In genomic region chrX:7131621-7132020, GRCh38 we compare ENCODE assay signal across 22 cellular contexts. TPM values are rescaled to one million over a fixed set of nuclear protein-coding genes. Genes with fewer than 3 reads are reported as not detected.
DNase-seq lines count a peak whose midpoint lies in the region; ATAC-seq, FAIRE-seq and TF ChIP-seq lines count a peak whose summit lies in the region.
"Had no signal": no experiment of that assay in that cellular context is flagged by ENCODE, and none has a peak within 500 bp of the region (broad histone marks: within the 10 kb centered on the region; RNA-seq: fewer than 3 reads in every experiment).

No MANE protein-coding gene starts in this region.

- H3K4me2 ChIP-seq in HCT116 (ENCODE audit: low read length) (peak overlapping the region; percentile 67; the same call in 1 of the 2 replicates), astrocyte (ENCODE audit: low read length) (no peak overlapping the region)

- TF ChIP-seq RAD21 in HCT116 (IDR thresholded peaks at IDR 0.05; ENCODE audit: low read depth) = no peak

- peaks cover 16 to 21% of the 10 kb centered on the region in 2 experiments for H3K4me1 ChIP-seq in HCT116 (ENCODE audit: control insufficient read depth in 1 of 2, insufficient read depth in 2 of 2, low read length in 2 of 2)
- peaks cover 11% of the 10 kb centered on the region for H3K4me1 ChIP-seq in astrocyte (ENCODE audit: insufficient read depth, low read length)
- peaks cover 11 to 47% (median 19%) of the 10 kb centered on the region in 4 donors for H3K4me1 ChIP-seq in stomach
- H3K4me1 ChIP-seq: gastroesophageal sphincter, parathyroid adenoma had no signal

- ATAC-seq in HCT116 = no peak
- peak; percentile 13 for ATAC-seq in left colon
- no peak for ATAC-seq in HG02759 (IDR thresholded peaks at IDR 0.05; ENCODE audit: unreplicated experiment)
- ATAC-seq in activated CD8-positive, alpha-beta memory T cell treated with anti-CD3 and anti-CD28 coated beads, Interleukin-2, amount 10 ng/mL, durations not matched to agents 7 days and 5 days = no peak
- ATAC-seq: gastroesophageal sphincter; natural killer cell treated with Interleukin-12 subunit alpha and Interleukin-12 subunit beta and Interleukin-15 and Interleukin-18, amount 100 ng/mL, for 72 hours had no signal

- peaks cover 52% of the 10 kb centered on the region for H3K79me2 ChIP-seq in HCT116 (ENCODE audit: insufficient read depth, low read length)
- peaks cover 30% of the 10 kb centered on the region for H3K79me2 ChIP-seq in astrocyte (ENCODE audit: insufficient read depth, low read length)
- H3K79me2 ChIP-seq: parathyroid adenoma had no signal

- peak overlapping the region; percentile 91 for H3K27ac Mint-ChIP-seq in astrocyte (ENCODE audit: unreplicated experiment)
- no peak overlapping the region for H3K27ac Mint-ChIP-seq in activated CD4-positive, alpha-beta memory T cell treated with anti-CD3 and anti-CD28 coated beads, Interleukin-2, amount 10 ng/mL, durations not matched to agents 7 days and 5 days
- H3K27ac Mint-ChIP-seq in activated CD8-positive, alpha-beta memory T cell treated with anti-CD3 and anti-CD28 coated beads, Interleukin-2, amount 10 ng/mL, durations not matched to agents 7 days and 5 days = no peak overlapping the region
- H3K27ac Mint-ChIP-seq: activated naive CD4-positive, alpha-beta T cell treated with anti-CD3 and anti-CD28 coated beads, Interleukin-2, amount 50 U/mL, for 24 hours had no signal

- no peak for TF ChIP-seq CTCF in HCT116 (IDR thresholded peaks at IDR 0.05 in 2 of 3, conservative IDR thresholded peaks at IDR 0.05 in 1 of 3; ENCODE audit: borderline replicate concordance in 1 of 3, insufficient read depth in 1 of 3, low read depth in 2 of 3, low read length in 2 of 3)
- TF ChIP-seq CTCF in astrocyte (IDR thresholded peaks at IDR 0.05; ENCODE audit: insufficient read depth, low read depth, low read length) = no peak
- TF ChIP-seq CTCF in stomach (IDR thresholded peaks at IDR 0.05) = no peak

- TF ChIP-seq POLR2A in HCT116 (IDR thresholded peaks at IDR 0.05; ENCODE audit: borderline replicate concordance, extremely low read depth, insufficient read depth, insufficient read length) = no peak
- no peak for TF ChIP-seq POLR2A in stomach (IDR thresholded peaks at IDR 0.05)

- H3K9me3 ChIP-seq in HCT116 (ENCODE audit: control insufficient read depth in 1 of 2, insufficient read depth in 1 of 2, low read depth in 1 of 2, low read length in 2 of 2) = no peaks in the 10 kb centered on the region
- no peaks in the 10 kb centered on the region for H3K9me3 ChIP-seq in astrocyte (ENCODE audit: insufficient read depth, low read depth, low read length)
- no peaks in the 10 kb centered on the region for H3K9me3 ChIP-seq in stomach
- H3K9me3 ChIP-seq: esophagus muscularis mucosa, gastroesophageal sphincter had no signal

- H2AFZ ChIP-seq in HCT116 (ENCODE audit: low read depth, low read length, poor library complexity, severe bottlenecking) = no peak overlapping the region
- H2AFZ ChIP-seq in astrocyte (ENCODE audit: low read depth, low read length) = no peak overlapping the region
- H2AFZ ChIP-seq: parathyroid adenoma had no signal

- intact Hi-C loops in HCT116 (cut with micrococcal nuclease) = loop anchor here (2.0 kb wide), 1 partner anchor 795 kb away; the partner anchor contains the start of gene PNPLA4
- intact Hi-C loops in left colon (cut with DNase I, micrococcal nuclease) = no loop called here
- intact Hi-C loops in stomach (cut with DNase I; ENCODE audit: low total_unique reads) = no loop called here

- peak overlapping the region; percentile 68; the same call in 1 of the 2 replicates for H3K27ac ChIP-seq in HCT116 (ENCODE audit: low read depth, low read length)
- no peak overlapping the region for H3K27ac ChIP-seq in astrocyte (ENCODE audit: low read depth, low read length)
- H3K27ac ChIP-seq in stomach = peak overlapping the region; percentile 35 to 90 (median 65)
- H3K27ac ChIP-seq: esophagus muscularis mucosa, gastroesophageal sphincter, parathyroid adenoma had no signal

- no peak overlapping the region for H3K4me3 Mint-ChIP-seq in astrocyte (ENCODE audit: unreplicated experiment)
- H3K4me3 Mint-ChIP-seq in activated CD4-positive, alpha-beta memory T cell treated with anti-CD3 and anti-CD28 coated beads, Interleukin-2, amount 10 ng/mL, durations not matched to agents 7 days and 5 days = no peak overlapping the region
- H3K4me3 Mint-ChIP-seq in activated CD8-positive, alpha-beta memory T cell treated with anti-CD3 and anti-CD28 coated beads, Interleukin-2, amount 10 ng/mL, durations not matched to agents 7 days and 5 days = no peak overlapping the region
- H3K4me3 Mint-ChIP-seq: activated naive CD4-positive, alpha-beta T cell treated with anti-CD3 and anti-CD28 coated beads, Interleukin-2, amount 50 U/mL, for 24 hours; CD4-positive, alpha-beta T cell; natural killer cell treated with Interleukin-12 subunit alpha and Interleukin-12 subunit beta and Interleukin-15 and Interleukin-18, amount 100 ng/mL, for 72 hours had no signal

- peaks cover 2% of the 10 kb centered on the region for H3K9me3 Mint-ChIP-seq in astrocyte (ENCODE audit: unreplicated experiment)
- H3K9me3 Mint-ChIP-seq in activated CD4-positive, alpha-beta memory T cell treated with anti-CD3 and anti-CD28 coated beads, Interleukin-2, amount 10 ng/mL, durations not matched to agents 7 days and 5 days = no peaks in the 10 kb centered on the region
- no peaks in the 10 kb centered on the region for H3K9me3 Mint-ChIP-seq in activated CD8-positive, alpha-beta memory T cell treated with anti-CD3 and anti-CD28 coated beads, Interleukin-2, amount 10 ng/mL, durations not matched to agents 7 days and 5 days (ENCODE audit: low read depth)
- H3K9me3 Mint-ChIP-seq: activated naive CD4-positive, alpha-beta T cell treated with anti-CD3 and anti-CD28 coated beads, Interleukin-2, amount 50 U/mL, for 24 hours; CD4-positive, alpha-beta T cell; natural killer cell treated with Interleukin-12 subunit alpha and Interleukin-12 subunit beta and Interleukin-15 and Interleukin-18, amount 100 ng/mL, for 72 hours had no signal

- H3K36me3 ChIP-seq in HCT116 (ENCODE audit: control insufficient read depth in 1 of 2, insufficient read depth in 2 of 2, low read length in 2 of 2) (no peaks in the 10 kb centered on the region), astrocyte (ENCODE audit: insufficient read depth, low read length) (no peaks in the 10 kb centered on the region), stomach (no peaks in the 10 kb centered on the region)
- H3K36me3 ChIP-seq: esophagus muscularis mucosa, gastroesophageal sphincter had no signal

- no peak overlapping the region for H3K9ac ChIP-seq in HCT116 (ENCODE audit: low read length)
- H3K9ac ChIP-seq in astrocyte (ENCODE audit: low read length) = no peak overlapping the region
- H3K9ac ChIP-seq: parathyroid adenoma had no signal

- H3K4me3 ChIP-seq in HCT116 (replicated peaks in 1 of 2; ENCODE audit: low read depth in 1 of 2, low read length in 2 of 2) (no peak overlapping the region), astrocyte (ENCODE audit: insufficient read depth, low read depth, low read length) (no peak overlapping the region), stomach (no peak overlapping the region)
- H3K4me3 ChIP-seq: esophagus muscularis mucosa, gastroesophageal sphincter had no signal

- WGBS in stomach, 5 donors = 66 to 74% (median 69%) methylated on average over 9 to 13 of the region's 13 CpGs

- RAD21 ChIA-PET in HCT116 (lab: Charles Lee; ENCODE audit: low non-redundant PET in 1 of 2, low total read pairs in 2 of 2, uncharacterized antibody in 2 of 2, unreplicated experiment in 2 of 2) = no interaction called here

- H4K20me1 ChIP-seq in HCT116 (ENCODE audit: insufficient read depth) (no peaks in the 10 kb centered on the region), astrocyte (ENCODE audit: insufficient read depth, low read length) (peaks cover 14% of the 10 kb centered on the region)

- H3K4me1 Mint-ChIP-seq in astrocyte (ENCODE audit: low read depth, unreplicated experiment) = peaks cover 14% of the 10 kb centered on the region
- peaks cover 14% of the 10 kb centered on the region for H3K4me1 Mint-ChIP-seq in activated CD4-positive, alpha-beta memory T cell treated with anti-CD3 and anti-CD28 coated beads, Interleukin-2, amount 10 ng/mL, durations not matched to agents 7 days and 5 days
- peaks cover 18% of the 10 kb centered on the region for H3K4me1 Mint-ChIP-seq in activated CD8-positive, alpha-beta memory T cell treated with anti-CD3 and anti-CD28 coated beads, Interleukin-2, amount 10 ng/mL, durations not matched to agents 7 days and 5 days

- peaks cover 2% of the 10 kb centered on the region for H3K36me3 Mint-ChIP-seq in astrocyte (ENCODE audit: low read depth, unreplicated experiment)
- H3K36me3 Mint-ChIP-seq in activated CD4-positive, alpha-beta memory T cell treated with anti-CD3 and anti-CD28 coated beads, Interleukin-2, amount 10 ng/mL, durations not matched to agents 7 days and 5 days (ENCODE audit: low read depth) = no peaks in the 10 kb centered on the region
- no peaks in the 10 kb centered on the region for H3K36me3 Mint-ChIP-seq in activated CD8-positive, alpha-beta memory T cell treated with anti-CD3 and anti-CD28 coated beads, Interleukin-2, amount 10 ng/mL, durations not matched to agents 7 days and 5 days
- H3K36me3 Mint-ChIP-seq: natural killer cell treated with Interleukin-12 subunit alpha and Interleukin-12 subunit beta and Interleukin-15 and Interleukin-18, amount 100 ng/mL, for 72 hours had no signal

- CTCF ChIA-PET in HCT116 (lab: Charles Lee) = interaction anchor here (0.8 kb wide), 1 partner anchor 15 kb away, joined by 4 read pairs; no protein-coding TSS in a partner anchor
- CTCF ChIA-PET in activated CD4-positive, alpha-beta memory T cell treated with anti-CD3 and anti-CD28 coated beads, Interleukin-2, amount 10 ng/mL, durations not matched to agents 7 days and 5 days (lab: Charles Lee) = no interaction called here
- CTCF ChIA-PET in activated CD8-positive, alpha-beta memory T cell treated with anti-CD3 and anti-CD28 coated beads, Interleukin-2, amount 10 ng/mL, durations not matched to agents 7 days and 5 days (lab: Charles Lee) = no interaction called here

- FAIRE-seq in astrocyte (lab: Jason Lieb, UNC) = no peak
- FAIRE-seq: kidney had no signal

- POLR2A ChIA-PET in HCT116 (lab: Charles Lee) = no interaction called here
- POLR2A ChIA-PET in activated CD4-positive, alpha-beta memory T cell treated with anti-CD3 and anti-CD28 coated beads, Interleukin-2, amount 10 ng/mL, durations not matched to agents 7 days and 5 days (lab: Charles Lee) = no interaction called here

- no TSS peak for BruUV-seq in HCT116 (replicated peaks; lab: Mats Ljungman, UMichigan)

- DNase-seq in HCT116 (ENCODE audit: low read depth, low spot score) = no peak
- DNase-seq in astrocyte (ENCODE audit: low read depth) = no peak
- DNase-seq in left colon = peak in 1 of 2 donors; percentile 26
- DNase-seq in stomach = peak; percentile 70
- DNase-seq in activated CD4-positive, alpha-beta memory T cell treated with anti-CD3 and anti-CD28 coated beads, Interleukin-2, amount 10 ng/mL, durations not matched to agents 7 days and 5 days = no peak
- DNase-seq in SK-N-DZ (ENCODE audit: low spot score) = no peak
- DNase-seq in activated CD8-positive, alpha-beta memory T cell treated with anti-CD3 and anti-CD28 coated beads, Interleukin-2, amount 10 ng/mL, durations not matched to agents 7 days and 5 days = no peak
- DNase-seq: activated CD4-positive, alpha-beta T cell treated with anti-CD3 and anti-CD28 coated beads for 1 hour; CD4-positive, alpha-beta T cell; cerebellar nuclear complex; effector memory CD4-positive, alpha-beta T cell; GF-D8; kidney; mesenchymal stem cell; NCI-H1694 treated with DMSO at 0.1 percent for 48 hours; NCI-H2171 treated with DMSO at 0.1 percent for 48 hours had no signal

- TF ChIP-seq EP300 in stomach (IDR thresholded peaks at IDR 0.05) = no peak

- H3K9me2 ChIP-seq in HCT116 (ENCODE audit: insufficient read depth) = no peaks in the 10 kb centered on the region

- no peaks in the 10 kb centered on the region for H3K27me3 Mint-ChIP-seq in astrocyte (ENCODE audit: low read depth, unreplicated experiment)
- H3K27me3 Mint-ChIP-seq in activated CD4-positive, alpha-beta memory T cell treated with anti-CD3 and anti-CD28 coated beads, Interleukin-2, amount 10 ng/mL, durations not matched to agents 7 days and 5 days = no peaks in the 10 kb centered on the region
- H3K27me3 Mint-ChIP-seq in activated CD8-positive, alpha-beta memory T cell treated with anti-CD3 and anti-CD28 coated beads, Interleukin-2, amount 10 ng/mL, durations not matched to agents 7 days and 5 days = no peaks in the 10 kb centered on the region
- H3K27me3 Mint-ChIP-seq: activated naive CD4-positive, alpha-beta T cell treated with anti-CD3 and anti-CD28 coated beads, Interleukin-2, amount 50 U/mL, for 24 hours; CD4-positive, alpha-beta T cell; natural killer cell treated with Interleukin-12 subunit alpha and Interleukin-12 subunit beta and Interleukin-15 and Interleukin-18, amount 100 ng/mL, for 72 hours had no signal

- H3K27me3 ChIP-seq in HCT116 (ENCODE audit: insufficient read depth, low read length) = no peaks in the 10 kb centered on the region
- no peaks in the 10 kb centered on the region for H3K27me3 ChIP-seq in astrocyte (ENCODE audit: insufficient read depth, low read length)
- H3K27me3 ChIP-seq in stomach = no peaks in the 10 kb centered on the region
- H3K27me3 ChIP-seq: esophagus muscularis mucosa, gastroesophageal sphincter had no signal

RNA-seq across cellular contexts. Expression of gene STS, which starts 15.9 kb away (rescaled TPM):
- total RNA-seq in HCT116 (2021; ENCODE audit: unreplicated experiment) (0.54 TPM), astrocyte (3.9 and 4.6 TPM in 2 replicates), left colon (10 to 100 TPM; 13.7 to 34.9 TPM), stomach (10 to 100 TPM in 2 of 5 donors, 1 to 10 TPM in 3; 2.3 to 13.4 (median 9.4) TPM)
- polyA plus RNA-seq in HCT116 (2012) = 0.21 and 0.26 TPM in 2 replicates
- 1 to 10 TPM; 2.1 to 7.8 (median 5.4) TPM for polyA plus RNA-seq in stomach
- 1 to 10 TPM; 1.2 to 1.3 TPM for total RNA-seq in activated CD4-positive, alpha-beta memory T cell treated with anti-CD3 and anti-CD28 coated beads, Interleukin-2, amount 10 ng/mL, durations not matched to agents 7 days and 5 days
- 2.3 and 2.8 TPM in 2 replicates for polyA plus RNA-seq in SK-N-DZ (2014; cell fraction: cytosol; rRNA removed)
- polyA plus RNA-seq in SK-N-DZ (2014; cell fraction: nucleus; rRNA removed) = 1.1 and 1.2 TPM in 2 replicates
- total RNA-seq in activated CD8-positive, alpha-beta memory T cell treated with anti-CD3 and anti-CD28 coated beads, Interleukin-2, amount 10 ng/mL, durations not matched to agents 7 days and 5 days = 1 to 10 TPM; 1.5 to 1.7 TPM

RNA-seq across cellular contexts. Expression of gene PUDP, which starts 16.3 kb away (rescaled TPM):
- 20.3 TPM for total RNA-seq in HCT116 (2021; ENCODE audit: unreplicated experiment)
- 10.2 and 13.3 TPM in 2 replicates for polyA plus RNA-seq in HCT116 (2012)
- total RNA-seq in astrocyte = 18.4 and 21.8 TPM in 2 replicates
- total RNA-seq in left colon = 10 to 100 TPM; 47.3 to 48.8 TPM
- total RNA-seq in stomach = 10 to 100 TPM in 4 of 5 donors, 1 to 10 TPM in 1; 1.8 to 42.0 (median 22.2) TPM
- polyA plus RNA-seq in stomach = 10 to 100 TPM in 2 of 3 donors, 1 to 10 TPM in 1; 6.9 to 39.7 (median 13.3) TPM
- 10 to 100 TPM; 16.3 to 16.4 TPM for total RNA-seq in activated CD4-positive, alpha-beta memory T cell treated with anti-CD3 and anti-CD28 coated beads, Interleukin-2, amount 10 ng/mL, durations not matched to agents 7 days and 5 days
- 14.6 and 19.3 TPM in 2 replicates for polyA plus RNA-seq in SK-N-DZ (2014; cell fraction: cytosol; rRNA removed)
- polyA plus RNA-seq in SK-N-DZ (2014; cell fraction: nucleus; rRNA removed) = 9.0 and 13.9 TPM in 2 replicates
- total RNA-seq in activated CD8-positive, alpha-beta memory T cell treated with anti-CD3 and anti-CD28 coated beads, Interleukin-2, amount 10 ng/mL, durations not matched to agents 7 days and 5 days = 10 to 100 TPM; 16.3 to 19.1 TPM
